Comparison of ENCODE assay signal across 8 cellular contexts in genomic region chr4:7803992-7804758, GRCh38.
A peak's percentile ranks its signal among the peaks of the same experiment; 100 is the strongest.
DNase-seq lines count a peak whose midpoint lies in the region; ATAC-seq, FAIRE-seq and TF ChIP-seq lines count a peak whose summit lies in the region.

No MANE protein-coding gene starts in this region.

- peak; percentile 28 for FAIRE-seq in GM19239 (lab: Jason Lieb, UNC)

- ATAC-seq in HG03469 (IDR thresholded peaks at IDR 0.05; ENCODE audit: unreplicated experiment) = no peak

- TF ChIP-seq CTCF in WI38 (IDR thresholded peaks at IDR 0.05; ENCODE audit: low read depth, low read length) (peak; percentile 94), breast epithelium (IDR thresholded peaks at IDR 0.05) (peak; percentile 82 to 96 (median 95))

- intact Hi-C loops in breast epithelium (cut with DNase I; ENCODE audit: low total_unique reads) = loop anchor here (10.0 kb wide), 1 partner anchor 729 kb away; no protein-coding TSS in a partner anchor

- TF ChIP-seq POLR2A in breast epithelium (IDR thresholded peaks at IDR 0.05) = no peak

- H3K4me3 ChIP-seq in WI38 (ENCODE audit: low read depth, low read length) (no peak overlapping the region), breast epithelium (no peak overlapping the region)

- peaks cover 0 to 22% of the 10 kb centered on the region in 2 donors for H3K4me1 ChIP-seq in breast epithelium

- H3K36me3 ChIP-seq in breast epithelium = no peaks in the 10 kb centered on the region

- H3K9me3 ChIP-seq in breast epithelium = no peaks in the 10 kb centered on the region

- DNase-seq in AML-193 (lab: John Stamatoyannopoulos, UW) (peak; percentile 46 to 49), GM19239 (ENCODE audit: insufficient read length, low spot score) (peak; percentile 76), NCI-H128 (lab: John Stamatoyannopoulos, UW; ENCODE audit: unreplicated experiment) (peak; percentile 38), breast epithelium (ENCODE audit: low spot score in 2 of 2) (peak; percentile 78 to 85), islet precursor cell (peak; percentile 91)
- peak; percentile 52 to 75 for DNase-seq in stimulated activated CD4-positive, alpha-beta T cell treated with anti-CD3 and anti-CD28 coated beads, Interleukin-15, amount 100 ng/mL, for 48 hours (ENCODE audit: low read depth in 2 of 2)

- no peak overlapping the region for H3K27ac ChIP-seq in breast epithelium

- no peaks in the 10 kb centered on the region for H3K27me3 ChIP-seq in breast epithelium

Comparison
In these comparisons a context has a peak if more than half of its experiments do, and no peak if none do; other contexts are left out.
1. DNase-seq: peak in every context shown above with its lines; median percentile 91 in islet precursor cell; 82 in breast epithelium; 76 in GM19239; 64 in stimulated activated CD4-positive, alpha-beta T cell treated with anti-CD3 and anti-CD28 coated beads, Interleukin-15, amount 100 ng/mL, for 48 hours; 48 in AML-193; 38 in NCI-H128.